ENCODE assay signal across 8 cellular contexts in genomic region chr12:56687225-56688128, GRCh38. TPM values are rescaled to one million over a fixed set of nuclear protein-coding genes. Genes with fewer than 3 reads are reported as not detected.
DNase-seq lines count a peak whose midpoint lies in the region; ATAC-seq and TF ChIP-seq lines count a peak whose summit lies in the region.

No MANE protein-coding gene starts in this region.

- peak overlapping the region; percentile 99 to 100 for H3K27ac ChIP-seq in left lung

- H3K9me3 ChIP-seq in left lung = no peaks in the 10 kb centered on the region

- no peaks in the 10 kb centered on the region for H3K27me3 ChIP-seq in left lung

- DNase-seq in DMS79 treated with DMSO at 0.1 percent for 48 hours (lab: John Stamatoyannopoulos, UW) (peak; percentile 53), H4 (ENCODE audit: low spot score) (peak; percentile 14), NCI-H146 treated with DMSO at 0.1 percent for 48 hours (lab: John Stamatoyannopoulos, UW; ENCODE audit: unreplicated experiment) (peak; percentile 27), cerebellum (ENCODE audit: low spot score) (peak; percentile 26), left lung (peak; percentile 83 to 91)
- peak; percentile 44 for DNase-seq in activated CD4-positive, alpha-beta T cell treated with anti-CD3 and anti-CD28 coated beads for 1 hour
- DNase-seq in stimulated activated CD4-positive, alpha-beta T cell treated with anti-CD3 and anti-CD28 coated beads, Interleukin-4, amount 100 ng/mL, for 1 hour = peak; percentile 60

- H3K4me3 ChIP-seq in left lung = peak overlapping the region; percentile 79 to 89

- peaks cover 10 to 43% of the 10 kb centered on the region in 2 donors for H3K4me1 ChIP-seq in left lung

- peak; percentile 41 for ATAC-seq in left lung
- no peak for ATAC-seq in HG03432 (IDR thresholded peaks at IDR 0.05; ENCODE audit: unreplicated experiment)

- intact Hi-C loops in left lung (cut with DNase I) = no loop called here

- TF ChIP-seq CTCF in left lung (IDR thresholded peaks at IDR 0.05) = no peak

- peaks cover 0 to 6% of the 10 kb centered on the region in 2 donors for H3K36me3 ChIP-seq in left lung

RNA-seq across cellular contexts. Expression of gene PTGES3, which starts 0.6 kb away (rescaled TPM):
- total RNA-seq in H4 (2014; rRNA removed; shearing (Covaris generic)) = 139 and 202 TPM in 2 replicates
- 69.1 TPM for total RNA-seq in cerebellum
- total RNA-seq in left lung = 100 to 1,000 TPM; 164 to 210 TPM

RNA-seq across cellular contexts. Expression of gene NACA, which starts 37.6 kb away (rescaled TPM):
- total RNA-seq in H4 (2014; rRNA removed; shearing (Covaris generic)) = 1,775 and 1,870 TPM in 2 replicates
- total RNA-seq in cerebellum = 791 TPM
- 100 to 1,000 TPM; 531 to 592 TPM for total RNA-seq in left lung

RNA-seq across cellular contexts. Expression of gene ATP5F1B, which starts 41.7 kb away (rescaled TPM):
- total RNA-seq in H4 (2014; rRNA removed; shearing (Covaris generic)) = 765 and 888 TPM in 2 replicates
- total RNA-seq in cerebellum (238 TPM), left lung (100 to 1,000 TPM; 433 to 487 TPM)

RNA-seq across cellular contexts. Expression of gene BAZ2A, which starts 57.4 kb away (rescaled TPM):
- total RNA-seq in H4 (2014; rRNA removed; shearing (Covaris generic)) = 22.2 and 28.4 TPM in 2 replicates
- total RNA-seq in cerebellum (32.8 TPM), left lung (10 to 100 TPM; 91.0 to 96.0 TPM)

Comparison
In these comparisons a context has a peak if more than half of its experiments do, and no peak if none do; other contexts are left out.
1. DNase-seq: peak in every context shown above with its lines; median percentile 87 in left lung; 60 in stimulated activated CD4-positive, alpha-beta T cell treated with anti-CD3 and anti-CD28 coated beads, Interleukin-4, amount 100 ng/mL, for 1 hour; 53 in DMS79 treated with DMSO at 0.1 percent for 48 hours; 44 in activated CD4-positive, alpha-beta T cell treated with anti-CD3 and anti-CD28 coated beads for 1 hour; 27 in NCI-H146 treated with DMSO at 0.1 percent for 48 hours; 26 in cerebellum; 14 in H4.